ENCODE assay signal across 34 cellular contexts in genomic region chr3:196557236-196557635, GRCh38. TPM values are rescaled to one million over a fixed set of nuclear protein-coding genes. Genes with fewer than 3 reads are reported as not detected.
"Had no signal": no experiment of that assay in that cellular context is flagged by ENCODE, and none has a peak within 500 bp of the region (broad histone marks: within the 10 kb centered on the region; RNA-seq: fewer than 3 reads in every experiment).

No MANE protein-coding gene starts in this region.

- H3K4me3 ChIP-seq: adrenal gland, body of pancreas, esophagus muscularis mucosa, gastrocnemius medialis, heart right ventricle had no signal

- H3K27ac ChIP-seq: adrenal gland, body of pancreas, esophagus muscularis mucosa, foreskin keratinocyte, gastrocnemius medialis, heart right ventricle had no signal

- H3K9me3 ChIP-seq: adrenal gland, body of pancreas, esophagus muscularis mucosa, gastrocnemius medialis, heart right ventricle had no signal

- H3K9me3 Mint-ChIP-seq: activated CD4-positive, alpha-beta memory T cell treated with anti-CD3 and anti-CD28 coated beads for 36 hours; activated CD4-positive, alpha-beta T cell treated with anti-CD3 and anti-CD28 coated beads, Interleukin-2, amount 10 ng/mL, durations not matched to agents 24 days and 14 days; activated naive CD4-positive, alpha-beta T cell treated with anti-CD3 and anti-CD28 coated beads for 36 hours; activated naive CD4-positive, alpha-beta T cell treated with anti-CD3 and anti-CD28 coated beads, Interleukin-2, amount 50 U/mL, for 24 hours; activated naive CD8-positive, alpha-beta T cell treated with anti-CD3 and anti-CD28 coated beads for 36 hours; activated naive CD8-positive, alpha-beta T cell treated with anti-CD3 and anti-CD28 coated beads, Interleukin-2, amount 50 U/mL, for 24 hours; activated T-helper 2 cell treated with anti-CD3 and anti-CD28 coated beads, Interferon-gamma antibody, Interleukin-2, Interleukin-4, amounts not matched to agents 10 μg/mL and 5 μg/mL and 100 μg/mL, durations not matched to agents 14 hours and 24 hours and 36 hours; effector memory CD8-positive, alpha-beta T cell had no signal

- H3K27me3 ChIP-seq: adrenal gland, body of pancreas, esophagus muscularis mucosa, foreskin keratinocyte, gastrocnemius medialis, heart right ventricle had no signal

- H3K4me3 Mint-ChIP-seq: activated CD4-positive, alpha-beta memory T cell treated with anti-CD3 and anti-CD28 coated beads for 36 hours; activated CD4-positive, alpha-beta T cell treated with anti-CD3 and anti-CD28 coated beads for 36 hours; activated CD4-positive, alpha-beta T cell treated with anti-CD3 and anti-CD28 coated beads, Interleukin-2, amount 10 ng/mL, durations not matched to agents 24 days and 14 days; activated CD8-positive, alpha-beta memory T cell treated with anti-CD3 and anti-CD28 coated beads, Interleukin-2, amount 10 ng/mL, durations not matched to agents 7 days and 5 days; activated CD8-positive, alpha-beta T cell treated with anti-CD3 and anti-CD28 coated beads, Interleukin-2, amount 10 ng/mL, durations not matched to agents 7 days and 5 days; activated naive CD4-positive, alpha-beta T cell treated with anti-CD3 and anti-CD28 coated beads for 36 hours; activated naive CD4-positive, alpha-beta T cell treated with anti-CD3 and anti-CD28 coated beads, Interleukin-2, amount 50 U/mL, for 24 hours; activated naive CD8-positive, alpha-beta T cell treated with anti-CD3 and anti-CD28 coated beads for 36 hours; activated naive CD8-positive, alpha-beta T cell treated with anti-CD3 and anti-CD28 coated beads, Interleukin-2, amount 50 U/mL, for 24 hours; effector memory CD8-positive, alpha-beta T cell had no signal

- H3K27me3 Mint-ChIP-seq: activated CD4-positive, alpha-beta memory T cell treated with anti-CD3 and anti-CD28 coated beads for 36 hours; activated CD4-positive, alpha-beta T cell treated with anti-CD3 and anti-CD28 coated beads for 36 hours; activated CD4-positive, alpha-beta T cell treated with anti-CD3 and anti-CD28 coated beads, Interleukin-2, amount 10 ng/mL, durations not matched to agents 24 days and 14 days; activated CD8-positive, alpha-beta memory T cell treated with anti-CD3 and anti-CD28 coated beads, Interleukin-2, amount 10 ng/mL, durations not matched to agents 7 days and 5 days; activated naive CD4-positive, alpha-beta T cell treated with anti-CD3 and anti-CD28 coated beads, Interleukin-2, amount 50 U/mL, for 24 hours; activated naive CD8-positive, alpha-beta T cell treated with anti-CD3 and anti-CD28 coated beads for 36 hours; activated naive CD8-positive, alpha-beta T cell treated with anti-CD3 and anti-CD28 coated beads, Interleukin-2, amount 50 U/mL, for 24 hours; effector memory CD8-positive, alpha-beta T cell had no signal

- FAIRE-seq: colon had no signal

- H3K27ac Mint-ChIP-seq: activated CD4-positive, alpha-beta memory T cell treated with anti-CD3 and anti-CD28 coated beads for 36 hours; activated CD4-positive, alpha-beta T cell treated with anti-CD3 and anti-CD28 coated beads, Interleukin-2, amount 10 ng/mL, durations not matched to agents 24 days and 14 days; activated CD8-positive, alpha-beta memory T cell treated with anti-CD3 and anti-CD28 coated beads, Interleukin-2, amount 10 ng/mL, durations not matched to agents 7 days and 5 days; activated CD8-positive, alpha-beta T cell treated with anti-CD3 and anti-CD28 coated beads, Interleukin-2, amount 10 ng/mL, durations not matched to agents 7 days and 5 days; activated naive CD4-positive, alpha-beta T cell treated with anti-CD3 and anti-CD28 coated beads for 36 hours; activated naive CD4-positive, alpha-beta T cell treated with anti-CD3 and anti-CD28 coated beads, Interleukin-2, amount 50 U/mL, for 24 hours; activated naive CD8-positive, alpha-beta T cell treated with anti-CD3 and anti-CD28 coated beads for 36 hours; activated naive CD8-positive, alpha-beta T cell treated with anti-CD3 and anti-CD28 coated beads, Interleukin-2, amount 50 U/mL, for 24 hours; activated T-helper 2 cell treated with anti-CD3 and anti-CD28 coated beads, Interferon-gamma antibody, Interleukin-2, Interleukin-4, amounts not matched to agents 10 μg/mL and 5 μg/mL and 100 μg/mL, durations not matched to agents 14 hours and 24 hours and 36 hours; effector memory CD8-positive, alpha-beta T cell had no signal

- DNase-seq: activated CD4-positive, alpha-beta memory T cell treated with anti-CD3 and anti-CD28 coated beads for 36 hours; activated CD4-positive, alpha-beta T cell treated with anti-CD3 and anti-CD28 coated beads for 36 hours; activated CD4-positive, alpha-beta T cell treated with anti-CD3 and anti-CD28 coated beads, Interleukin-2, amount 10 ng/mL, durations not matched to agents 24 days and 14 days; activated CD4-positive, CD25-positive, alpha-beta regulatory T cell; activated CD4-positive, CD25-positive, alpha-beta regulatory T cell treated with anti-CD3 and anti-CD28 coated beads, Interleukin-2, amount 50 U/mL, for 72 hours; activated CD8-positive, alpha-beta memory T cell treated with anti-CD3 and anti-CD28 coated beads, Interleukin-2, amount 10 ng/mL, durations not matched to agents 7 days and 5 days; activated CD8-positive, alpha-beta memory T cell treated with anti-CD3 and anti-CD28 coated beads, Interleukin-2, amount 50 U/mL, for 4 hours; activated CD8-positive, alpha-beta T cell treated with anti-CD3 and anti-CD28 coated beads, Interleukin-2, amount 10 ng/mL, durations not matched to agents 7 days and 5 days; activated effector memory CD4-positive, alpha-beta T cell treated with anti-CD3 and anti-CD28 coated beads, Interleukin-2, amount 50 U/mL, for 16 hours; activated naive CD4-positive, alpha-beta T cell treated with anti-CD3 and anti-CD28 coated beads for 36 hours; activated naive CD8-positive, alpha-beta T cell treated with anti-CD3 and anti-CD28 coated beads for 36 hours; activated naive CD8-positive, alpha-beta T cell treated with anti-CD3 and anti-CD28 coated beads, Interleukin-2, amount 50 U/mL, for 24 hours; activated T-cell treated with anti-CD3 and anti-CD28 coated beads, Interleukin-2, amount 50 U/mL, for 1 hour; adrenal gland; amygdala; aorta; body of pancreas; cortex of kidney; dermis blood vessel endothelial cell; effector CD4-positive, alpha-beta T cell; effector memory CD8-positive, alpha-beta T cell; erythroblast; foreskin keratinocyte; gastrocnemius medialis; glutamatergic neuron; heart right ventricle; T-helper 2 cell had no signal

- H3K36me3 ChIP-seq: adrenal gland had no signal

- H3K4me1 ChIP-seq: adrenal gland, body of pancreas, esophagus muscularis mucosa had no signal

- ATAC-seq: activated CD4-positive, alpha-beta T cell treated with anti-CD3 and anti-CD28 coated beads for 36 hours; activated CD8-positive, alpha-beta memory T cell treated with anti-CD3 and anti-CD28 coated beads, Interleukin-2, amount 10 ng/mL, durations not matched to agents 7 days and 5 days; activated CD8-positive, alpha-beta T cell treated with anti-CD3 and anti-CD28 coated beads, Interleukin-2, amount 10 ng/mL, durations not matched to agents 7 days and 5 days; activated naive CD8-positive, alpha-beta T cell treated with anti-CD3 and anti-CD28 coated beads, Interleukin-2, amount 50 U/mL, for 24 hours; body of pancreas; effector memory CD8-positive, alpha-beta T cell; foreskin keratinocyte; gastrocnemius medialis; heart right ventricle had no signal

RNA-seq across cellular contexts. Expression of gene SMCO1, which starts 42.1 kb away (rescaled TPM):
- total RNA-seq: activated CD4-positive, alpha-beta memory T cell treated with anti-CD3 and anti-CD28 coated beads for 36 hours; activated CD4-positive, alpha-beta T cell treated with anti-CD3 and anti-CD28 coated beads for 36 hours; activated CD4-positive, alpha-beta T cell treated with anti-CD3 and anti-CD28 coated beads, Interleukin-2, amount 10 ng/mL, durations not matched to agents 24 days and 14 days; activated CD8-positive, alpha-beta memory T cell treated with anti-CD3 and anti-CD28 coated beads for 36 hours; activated CD8-positive, alpha-beta memory T cell treated with anti-CD3 and anti-CD28 coated beads, Interleukin-2, amount 10 ng/mL, durations not matched to agents 7 days and 5 days; activated naive CD4-positive, alpha-beta T cell treated with anti-CD3 and anti-CD28 coated beads for 36 hours; activated naive CD8-positive, alpha-beta T cell treated with anti-CD3 and anti-CD28 coated beads for 36 hours; activated T-helper 2 cell treated with anti-CD3 and anti-CD28 coated beads, Interferon-gamma antibody, Interleukin-2, Interleukin-4, amounts not matched to agents 10 μg/mL and 5 μg/mL and 100 μg/mL, durations not matched to agents 14 hours and 24 hours and 36 hours; adrenal gland; aorta; body of pancreas; chondrocyte; dermis blood vessel endothelial cell; esophagus muscularis mucosa; foreskin keratinocyte; T-helper 1 cell treated with Interleukin-12 subunit alpha and Interleukin-12 subunit beta and Interleukin-4 antibody, amounts not matched to agents 30 ng/mL and 1 ng/mL, for 36 hours had no signal
- polyA plus RNA-seq: aorta, foreskin keratinocyte had no signal
